In the genomic region with DNA sequence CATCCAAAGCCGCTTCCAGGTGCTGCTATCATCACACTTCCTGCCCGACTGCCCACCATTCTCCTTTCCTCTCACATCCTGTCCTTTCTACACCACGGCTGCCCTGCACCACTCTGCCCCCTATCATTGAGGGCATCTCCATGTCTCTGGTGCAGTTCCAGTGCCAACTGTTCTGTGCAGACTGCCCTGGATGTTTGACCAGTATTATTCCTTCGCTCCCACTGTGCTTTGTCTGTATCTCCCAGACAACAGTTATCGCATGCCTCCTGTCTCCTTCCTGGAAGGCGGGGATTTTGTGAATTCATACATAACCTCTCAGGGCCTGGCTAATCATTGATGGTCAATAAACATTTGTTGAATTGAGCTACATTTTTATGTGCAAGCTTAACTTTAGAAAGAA, we compare ENCODE assay signal across 1 cellular context.
TF ChIP-seq lines count a peak whose summit lies in the region.

No MANE protein-coding gene starts in this region.

TF ChIP-seq in WTC11, 78 proteins besides CTCF, POLR2A, EP300 and RAD21 (continued from another document):
- TF ChIP-seq, protein P1, sequence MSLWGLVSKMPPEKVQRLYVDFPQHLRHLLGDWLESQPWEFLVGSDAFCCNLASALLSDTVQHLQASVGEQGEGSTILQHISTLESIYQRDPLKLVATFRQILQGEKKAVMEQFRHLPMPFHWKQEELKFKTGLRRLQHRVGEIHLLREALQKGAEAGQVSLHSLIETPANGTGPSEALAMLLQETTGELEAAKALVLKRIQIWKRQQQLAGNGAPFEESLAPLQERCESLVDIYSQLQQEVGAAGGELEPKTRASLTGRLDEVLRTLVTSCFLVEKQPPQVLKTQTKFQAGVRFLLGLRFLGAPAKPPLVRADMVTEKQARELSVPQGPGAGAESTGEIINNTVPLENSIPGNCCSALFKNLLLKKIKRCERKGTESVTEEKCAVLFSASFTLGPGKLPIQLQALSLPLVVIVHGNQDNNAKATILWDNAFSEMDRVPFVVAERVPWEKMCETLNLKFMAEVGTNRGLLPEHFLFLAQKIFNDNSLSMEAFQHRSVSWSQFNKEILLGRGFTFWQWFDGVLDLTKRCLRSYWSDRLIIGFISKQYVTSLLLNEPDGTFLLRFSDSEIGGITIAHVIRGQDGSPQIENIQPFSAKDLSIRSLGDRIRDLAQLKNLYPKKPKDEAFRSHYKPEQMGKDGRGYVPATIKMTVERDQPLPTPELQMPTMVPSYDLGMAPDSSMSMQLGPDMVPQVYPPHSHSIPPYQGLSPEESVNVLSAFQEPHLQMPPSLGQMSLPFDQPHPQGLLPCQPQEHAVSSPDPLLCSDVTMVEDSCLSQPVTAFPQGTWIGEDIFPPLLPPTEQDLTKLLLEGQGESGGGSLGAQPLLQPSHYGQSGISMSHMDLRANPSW (CRISPR knock-in tag; conservative IDR thresholded peaks at IDR 0.05; ENCODE audit: low read depth), result no peak
- TF ChIP-seq IRF2 (CRISPR knock-in tag; IDR thresholded peaks at IDR 0.05; ENCODE audit: borderline replicate concordance, low read depth), result no peak
- no peak for TF ChIP-seq SMAD3 (CRISPR knock-in tag; IDR thresholded peaks at IDR 0.05; ENCODE audit: borderline replicate concordance)
- TF ChIP-seq ZNF232 (CRISPR knock-in tag; IDR thresholded peaks at IDR 0.05), result no peak
- no peak for TF ChIP-seq ATF1 (CRISPR knock-in tag; IDR thresholded peaks at IDR 0.05)
- no peak for TF ChIP-seq TEAD1 (CRISPR knock-in tag; IDR thresholded peaks at IDR 0.05)
- TF ChIP-seq ZBTB21 (CRISPR knock-in tag; IDR thresholded peaks at IDR 0.05; ENCODE audit: borderline replicate concordance), result no peak
- no peak for TF ChIP-seq FOXP1 (CRISPR knock-in tag; IDR thresholded peaks at IDR 0.05; ENCODE audit: borderline replicate concordance)
- TF ChIP-seq JAZF1 (CRISPR knock-in tag; IDR thresholded peaks at IDR 0.05), result no peak
- no peak for TF ChIP-seq SP1 (CRISPR knock-in tag; conservative IDR thresholded peaks at IDR 0.05)
- TF ChIP-seq ESRRA (CRISPR knock-in tag; IDR thresholded peaks at IDR 0.05; ENCODE audit: borderline replicate concordance), result no peak
- TF ChIP-seq, protein P2, sequence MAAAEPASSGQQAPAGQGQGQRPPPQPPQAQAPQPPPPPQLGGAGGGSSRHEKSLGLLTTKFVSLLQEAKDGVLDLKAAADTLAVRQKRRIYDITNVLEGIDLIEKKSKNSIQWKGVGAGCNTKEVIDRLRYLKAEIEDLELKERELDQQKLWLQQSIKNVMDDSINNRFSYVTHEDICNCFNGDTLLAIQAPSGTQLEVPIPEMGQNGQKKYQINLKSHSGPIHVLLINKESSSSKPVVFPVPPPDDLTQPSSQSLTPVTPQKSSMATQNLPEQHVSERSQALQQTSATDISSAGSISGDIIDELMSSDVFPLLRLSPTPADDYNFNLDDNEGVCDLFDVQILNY (CRISPR knock-in tag; IDR thresholded peaks at IDR 0.05), result no peak
- TF ChIP-seq SOX15 (CRISPR knock-in tag; IDR thresholded peaks at IDR 0.05), result no peak
- TF ChIP-seq ZNF317 (CRISPR knock-in tag; IDR thresholded peaks at IDR 0.05; ENCODE audit: borderline replicate concordance, low read depth), result no peak
- no peak for TF ChIP-seq RELA (CRISPR knock-in tag; IDR thresholded peaks at IDR 0.05; ENCODE audit: borderline replicate concordance)
